Comparison of ENCODE assay signal across 1 cellular context in the genomic region with DNA sequence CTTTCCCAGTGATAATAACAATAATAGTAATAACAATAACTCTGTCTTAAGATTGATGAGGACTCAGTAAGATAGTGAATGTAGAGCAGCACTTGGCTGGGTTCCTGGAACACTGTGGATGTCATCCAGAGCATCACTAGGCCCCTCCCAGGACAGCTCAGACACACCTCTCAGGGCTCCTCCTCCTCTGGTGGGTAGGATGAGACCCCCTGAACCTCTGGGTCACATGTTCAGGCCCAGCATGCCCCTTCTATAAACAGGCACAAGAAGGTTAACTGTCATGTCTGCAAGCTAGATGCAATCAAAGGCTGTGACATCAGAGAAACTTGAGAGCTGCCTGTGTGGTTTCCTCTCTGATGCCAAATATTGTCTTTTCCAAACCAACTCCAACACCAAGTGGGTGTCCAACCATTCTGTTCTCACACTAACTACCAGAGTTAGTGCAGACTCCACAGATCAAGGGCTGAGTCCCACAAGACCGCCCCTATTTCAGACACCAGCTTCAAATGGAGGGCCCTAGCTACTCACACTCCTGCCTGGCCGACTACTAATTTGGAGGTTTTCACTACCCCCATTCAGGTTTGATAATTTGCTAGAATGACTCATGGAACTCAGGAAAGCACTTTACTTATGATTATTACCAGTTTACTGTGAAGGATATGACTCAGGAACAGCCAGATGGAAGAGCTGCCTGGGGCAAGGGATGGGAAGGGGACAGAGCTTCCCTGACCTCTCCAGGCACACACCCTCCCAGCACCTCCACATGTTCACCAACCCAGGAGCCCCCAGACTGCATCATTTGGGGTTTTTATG.
TF ChIP-seq lines count a peak whose summit lies in the region.

No MANE protein-coding gene starts in this region.

TF ChIP-seq in GM23338, 12 proteins besides CTCF, POLR2A, EP300 and RAD21:
- TF ChIP-seq ZNF331 (CRISPR knock-in tag; IDR thresholded peaks at IDR 0.05; ENCODE audit: low read depth), result no peak
- no peak for TF ChIP-seq EZH2 (IDR thresholded peaks at IDR 0.05; ENCODE audit: low read depth, unreplicated experiment)
- TF ChIP-seq STAT1 (IDR thresholded peaks at IDR 0.05; ENCODE audit: unreplicated experiment), result no peak
- TF ChIP-seq NANOG (IDR thresholded peaks at IDR 0.05; ENCODE audit: borderline replicate concordance), result no peak
- no peak for TF ChIP-seq REST (IDR thresholded peaks at IDR 0.05; ENCODE audit: unreplicated experiment)
- TF ChIP-seq, protein P1, sequence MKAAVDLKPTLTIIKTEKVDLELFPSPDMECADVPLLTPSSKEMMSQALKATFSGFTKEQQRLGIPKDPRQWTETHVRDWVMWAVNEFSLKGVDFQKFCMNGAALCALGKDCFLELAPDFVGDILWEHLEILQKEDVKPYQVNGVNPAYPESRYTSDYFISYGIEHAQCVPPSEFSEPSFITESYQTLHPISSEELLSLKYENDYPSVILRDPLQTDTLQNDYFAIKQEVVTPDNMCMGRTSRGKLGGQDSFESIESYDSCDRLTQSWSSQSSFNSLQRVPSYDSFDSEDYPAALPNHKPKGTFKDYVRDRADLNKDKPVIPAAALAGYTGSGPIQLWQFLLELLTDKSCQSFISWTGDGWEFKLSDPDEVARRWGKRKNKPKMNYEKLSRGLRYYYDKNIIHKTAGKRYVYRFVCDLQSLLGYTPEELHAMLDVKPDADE (IDR thresholded peaks at IDR 0.05), result no peak
- TF ChIP-seq ZNF114 (CRISPR knock-in tag; IDR thresholded peaks at IDR 0.05), result no peak
- no peak for TF ChIP-seq ZNF462 (CRISPR knock-in tag; IDR thresholded peaks at IDR 0.05)
- TF ChIP-seq POLR2AphosphoS5 (IDR thresholded peaks at IDR 0.05; ENCODE audit: low read depth), result no peak
- TF ChIP-seq CREB1 (CRISPR knock-in tag; IDR thresholded peaks at IDR 0.05; ENCODE audit: low read depth), result no peak
- no peak for TF ChIP-seq EZH2phosphoT487 (IDR thresholded peaks at IDR 0.05; ENCODE audit: unreplicated experiment)
